ENCODE assay signal across 9 cellular contexts in the genomic region with DNA sequence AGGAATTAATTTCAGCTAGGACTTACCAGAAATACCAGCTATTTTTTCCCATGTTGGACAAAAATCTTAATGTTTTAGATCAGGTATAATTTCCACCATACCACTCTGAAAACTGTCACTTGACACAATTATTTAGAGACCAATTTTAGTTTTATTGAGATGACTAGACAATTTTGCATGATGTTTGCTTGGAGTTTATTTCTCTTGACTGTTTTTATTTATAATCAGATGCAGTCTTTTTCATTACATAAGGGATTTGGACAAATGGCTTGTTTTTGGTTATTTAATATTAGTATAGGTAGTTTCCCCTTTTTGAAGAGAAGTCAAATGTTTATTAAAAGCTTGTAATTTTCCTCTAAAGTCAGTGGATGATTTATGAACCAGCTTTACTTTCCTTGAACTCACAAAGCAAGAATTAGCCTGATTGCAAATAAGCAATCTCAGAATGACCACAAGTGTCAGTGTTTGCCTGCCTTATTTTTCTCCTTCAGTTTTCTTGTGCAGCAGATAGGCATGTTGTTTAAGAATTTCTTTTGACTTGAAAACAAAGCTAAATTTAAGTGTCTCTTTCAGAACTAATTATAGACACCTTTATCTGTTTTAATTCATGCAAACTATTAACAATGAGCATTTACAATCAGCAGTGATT. TPM values are rescaled to one million over a fixed set of nuclear protein-coding genes. Genes with fewer than 3 reads are reported as not detected.
DNase-seq lines count a peak whose midpoint lies in the region; ATAC-seq and TF ChIP-seq lines count a peak whose summit lies in the region.
"Had no signal": no experiment of that assay in that cellular context is flagged by ENCODE, and none has a peak within 500 bp of the region (broad histone marks: within the 10 kb centered on the region; RNA-seq: fewer than 3 reads in every experiment).

No MANE protein-coding gene starts in this region.

- H3K27me3 ChIP-seq in CD8-positive, alpha-beta T cell (ENCODE audit: insufficient read depth, low read length): no peaks in the 10 kb centered on the region

- H3K4me3 ChIP-seq in CD8-positive, alpha-beta T cell (ENCODE audit: low read depth, low read length): no peak overlapping the region

- peak; percentile 56 for ATAC-seq in HG02885 (IDR thresholded peaks at IDR 0.05; ENCODE audit: poor library complexity, unreplicated experiment)
- ATAC-seq in CD8-positive, alpha-beta T cell: no peak

- POLR2A ChIA-PET in CD8-positive, alpha-beta T cell (lab: Charles Lee): no interaction called here

- H3K9me3 Mint-ChIP-seq in chondrocyte (ENCODE audit: low read depth) (no peaks in the 10 kb centered on the region), nephron (peaks cover 15% of the 10 kb centered on the region)
- peaks cover 1% of the 10 kb centered on the region for H3K9me3 Mint-ChIP-seq in CD8-positive, alpha-beta T cell

- H3K4me3 Mint-ChIP-seq in chondrocyte (ENCODE audit: unreplicated experiment) (no peak overlapping the region), nephron (no peak overlapping the region)
- H3K4me3 Mint-ChIP-seq in CD8-positive, alpha-beta T cell: no peak overlapping the region
- H3K4me3 Mint-ChIP-seq: activated naive CD8-positive, alpha-beta T cell treated with anti-CD3 and anti-CD28 coated beads for 36 hours had no signal

- DNase-seq in EL (peak; percentile 7), chondrocyte (ENCODE audit: low spot score) (no peak), D341Med (ENCODE audit: low spot score) (no peak), T-helper 1 cell (no peak), iPS-NIHi11 (ENCODE audit: low spot score) (no peak)
- no peak for DNase-seq in CD8-positive, alpha-beta T cell
- DNase-seq: activated naive CD8-positive, alpha-beta T cell treated with anti-CD3 and anti-CD28 coated beads for 36 hours had no signal

- H3K4me1 ChIP-seq in CD8-positive, alpha-beta T cell (ENCODE audit: insufficient read depth, low read length): peaks cover 29% of the 10 kb centered on the region

- H3K36me3 Mint-ChIP-seq in chondrocyte (ENCODE audit: low read depth) (peaks cover 3% of the 10 kb centered on the region), nephron (ENCODE audit: low read depth) (peaks cover 40% of the 10 kb centered on the region)
- peaks cover 21% of the 10 kb centered on the region for H3K36me3 Mint-ChIP-seq in CD8-positive, alpha-beta T cell

- TF ChIP-seq CTCF in chondrocyte (IDR thresholded peaks at IDR 0.05) (peak; percentile 79), nephron (IDR thresholded peaks at IDR 0.05; ENCODE audit: unreplicated experiment in 3 of 3) (peak; percentile 50 to 54 (median 51))
- no peak for TF ChIP-seq CTCF in CD8-positive, alpha-beta T cell (IDR thresholded peaks at IDR 0.05)

- no peaks in the 10 kb centered on the region for H3K36me3 ChIP-seq in CD8-positive, alpha-beta T cell (ENCODE audit: insufficient read depth, low read length)

- intact Hi-C loops in CD8-positive, alpha-beta T cell (cut with DNase I, micrococcal nuclease): no loop called here

- peaks cover 68% of the 10 kb centered on the region for H3K4me1 Mint-ChIP-seq in chondrocyte (ENCODE audit: low read depth)
- H3K4me1 Mint-ChIP-seq in nephron: peaks cover 40% of the 10 kb centered on the region
- peaks cover 67% of the 10 kb centered on the region for H3K4me1 Mint-ChIP-seq in CD8-positive, alpha-beta T cell (ENCODE audit: low read depth)

- no peaks in the 10 kb centered on the region for H3K9me3 ChIP-seq in CD8-positive, alpha-beta T cell (ENCODE audit: low read length)

- CTCF ChIA-PET in CD8-positive, alpha-beta T cell (lab: Charles Lee): interaction anchor here (1.0 to 1.7 kb wide), 3 partner anchors 8 to 1105 kb away, joined by 3 to 6 read pairs (median 3); no protein-coding TSS in a partner anchor

- H3K27ac Mint-ChIP-seq in chondrocyte (ENCODE audit: unreplicated experiment) (peak overlapping the region; percentile 39), nephron (peak overlapping the region; percentile 4 to 76 (median 69))
- no peak overlapping the region for H3K27ac Mint-ChIP-seq in CD8-positive, alpha-beta T cell
- H3K27ac Mint-ChIP-seq: activated naive CD8-positive, alpha-beta T cell treated with anti-CD3 and anti-CD28 coated beads for 36 hours had no signal

- H3K27me3 Mint-ChIP-seq in chondrocyte (ENCODE audit: low read depth) (no peaks in the 10 kb centered on the region), nephron (ENCODE audit: low read depth) (no peaks in the 10 kb centered on the region)
- no peaks in the 10 kb centered on the region for H3K27me3 Mint-ChIP-seq in CD8-positive, alpha-beta T cell (ENCODE audit: low read depth)
- H3K27me3 Mint-ChIP-seq: activated naive CD8-positive, alpha-beta T cell treated with anti-CD3 and anti-CD28 coated beads for 36 hours had no signal

- H3K27ac ChIP-seq in CD8-positive, alpha-beta T cell (ENCODE audit: low read depth, low read length): no peak overlapping the region

RNA-seq across cellular contexts. Expression of gene B3GALT2, which starts 3.8 kb away (rescaled TPM):
- 7.6 to 13.5 TPM (median 7.9 TPM) in 3 replicates for total RNA-seq in chondrocyte
- total RNA-seq in CD8-positive, alpha-beta T cell: under 1 TPM; 0.22 to 0.24 TPM
- total RNA-seq: activated naive CD8-positive, alpha-beta T cell treated with anti-CD3 and anti-CD28 coated beads for 36 hours had no signal
